ENCODE assay signal across 9 cellular contexts in genomic region chr1:210332719-210333398, GRCh38. TPM values are rescaled to one million over a fixed set of nuclear protein-coding genes. Genes with fewer than 3 reads are reported as not detected.
A peak's percentile ranks its signal among the peaks of the same experiment; 100 is the strongest.
DNase-seq lines count a peak whose midpoint lies in the region; ATAC-seq and TF ChIP-seq lines count a peak whose summit lies in the region.
"Had no signal": no experiment of that assay in that cellular context is flagged by ENCODE, and none has a peak within 500 bp of the region (broad histone marks: within the 10 kb centered on the region; RNA-seq: fewer than 3 reads in every experiment).

No MANE protein-coding gene starts in this region.

- ATAC-seq in GM21447 (IDR thresholded peaks at IDR 0.05; ENCODE audit: unreplicated experiment) = peak; percentile 85

- POLR2A ChIA-PET in GM10248 (lab: Yijun Ruan, JAX) = no interaction called here

- H3K36me3 Mint-ChIP-seq in mesothelial cell of epicardium = no peaks in the 10 kb centered on the region

- peaks cover 38% of the 10 kb centered on the region for H3K4me1 Mint-ChIP-seq in mesothelial cell of epicardium

- TF ChIP-seq CTCF in GM10248 (IDR thresholded peaks at IDR 0.05; ENCODE audit: control extremely low read depth, extremely low read depth, low read depth, missing control alignments) (no peak), mesothelial cell of epicardium (IDR thresholded peaks at IDR 0.05; ENCODE audit: unreplicated experiment) (no peak)

- peaks cover 8% of the 10 kb centered on the region for H3K27me3 Mint-ChIP-seq in mesothelial cell of epicardium (ENCODE audit: low read depth)

- DNase-seq in GM10248 (ENCODE audit: extremely low spot score) (peak; percentile 41), HT1080 (ENCODE audit: low read depth) (peak; percentile 68), globus pallidus (ENCODE audit: low spot score) (no peak), caudate nucleus (lab: John Stamatoyannopoulos, UW) (no peak), mesothelial cell of epicardium (ENCODE audit: low spot score in 2 of 2, unreplicated experiment in 2 of 2) (no peak), nucleus accumbens (lab: John Stamatoyannopoulos, UW) (no peak)
- peak; percentile 46 for DNase-seq in activated T-helper 9 cell treated with anti-CD3 and anti-CD28 coated beads, Interleukin-2, amount 50 U/mL, for 16 hours (ENCODE audit: low read depth)

- H3K4me3 Mint-ChIP-seq in mesothelial cell of epicardium = no peak overlapping the region
- H3K4me3 Mint-ChIP-seq: dendritic cell treated with granulocyte-macrophage colony-stimulating factor and Interleukin-4, amounts not matched to agents 40 ng/mL and 50 ng/mL, for 4 days had no signal

- H3K27ac ChIP-seq in caudate nucleus (ENCODE audit: low read depth, low read length) = no peak overlapping the region

- H3K9me3 Mint-ChIP-seq in mesothelial cell of epicardium = no peaks in the 10 kb centered on the region
- H3K9me3 Mint-ChIP-seq: dendritic cell treated with granulocyte-macrophage colony-stimulating factor and Interleukin-4, amounts not matched to agents 40 ng/mL and 50 ng/mL, for 4 days had no signal

- no peak overlapping the region for H3K27ac Mint-ChIP-seq in mesothelial cell of epicardium
- H3K27ac Mint-ChIP-seq: dendritic cell treated with granulocyte-macrophage colony-stimulating factor and Interleukin-4, amounts not matched to agents 40 ng/mL and 50 ng/mL, for 4 days had no signal

- CTCF ChIA-PET in GM10248 (lab: Yijun Ruan, JAX) = interaction anchor here (0.7 to 2.0 kb wide), 9 partner anchors 9 to 1143 kb away, joined by 3 to 9 read pairs (median 4); no protein-coding TSS in a partner anchor

RNA-seq across cellular contexts. Expression of gene HHAT, which starts 4.2 kb away (rescaled TPM):
- 6.2 and 8.1 TPM in 2 replicates for total RNA-seq in HT1080 (2014; rRNA removed; shearing (Covaris generic))
- 6.2 and 6.9 TPM in 2 replicates for polyA plus RNA-seq in HT1080 (2015; cell fraction: cytosol; rRNA removed)
- polyA plus RNA-seq in HT1080 (2015; cell fraction: nucleus; rRNA removed) = 4.3 and 6.1 TPM in 2 replicates
- total RNA-seq in mesothelial cell of epicardium = 17.4 to 19.2 TPM (median 18.0 TPM) in 3 replicates

Comparison
In these comparisons a context has a peak if more than half of its experiments do, and no peak if none do; other contexts are left out.
1. DNase-seq: peak in GM10248 (single experiment), HT1080 (single experiment) and activated T-helper 9 cell treated with anti-CD3 and anti-CD28 coated beads, Interleukin-2, amount 50 U/mL, for 16 hours (single experiment); none in globus pallidus (single experiment), caudate nucleus (0 of 61), mesothelial cell of epicardium (0 of 2) and nucleus accumbens (0 of 56).